ENCODE assay signal across 18 cellular contexts in genomic region chr4:183352546-183352945, GRCh38. TPM values are rescaled to one million over a fixed set of nuclear protein-coding genes. Genes with fewer than 3 reads are reported as not detected.
DNase-seq lines count a peak whose midpoint lies in the region; ATAC-seq and TF ChIP-seq lines count a peak whose summit lies in the region.
"Had no signal": no experiment of that assay in that cellular context is flagged by ENCODE, and none has a peak within 500 bp of the region (broad histone marks: within the 10 kb centered on the region; RNA-seq: fewer than 3 reads in every experiment).

No MANE protein-coding gene starts in this region.

- peak overlapping the region; percentile 42 for H3K27ac ChIP-seq in WERI-Rb-1
- H3K27ac ChIP-seq in osteoblast (ENCODE audit: low read depth, low read length) = no peak overlapping the region
- H3K27ac ChIP-seq: BLaER1 had no signal

- no peak for TF ChIP-seq CTCF in natural killer cell (IDR thresholded peaks at IDR 0.05)
- TF ChIP-seq CTCF in WERI-Rb-1 (IDR thresholded peaks at IDR 0.05; ENCODE audit: low read depth, low read length) = no peak
- no peak for TF ChIP-seq CTCF in osteoblast (IDR thresholded peaks at IDR 0.05; ENCODE audit: extremely low read depth, low read depth, low read length)

- H3K4me1 Mint-ChIP-seq in natural killer cell treated with Interleukin-12 subunit alpha and Interleukin-12 subunit beta and Interleukin-15 and Interleukin-18, amount 100 ng/mL, for 72 hours (ENCODE audit: low read depth in 2 of 2) = peaks cover 18 to 20% of the 10 kb centered on the region in 2 donors
- no peaks in the 10 kb centered on the region for H3K4me1 Mint-ChIP-seq in natural killer cell

- H3K9me3 ChIP-seq in WERI-Rb-1 (ENCODE audit: severe bottlenecking) (no peaks in the 10 kb centered on the region), osteoblast (ENCODE audit: low read depth, low read length) (no peaks in the 10 kb centered on the region)
- H3K9me3 ChIP-seq: BLaER1, Caco-2 had no signal

- H4K20me1 ChIP-seq in osteoblast (ENCODE audit: insufficient read depth, low read length) = no peaks in the 10 kb centered on the region
- H4K20me1 ChIP-seq: BLaER1 had no signal

- H3K79me2 ChIP-seq in osteoblast (ENCODE audit: insufficient read depth, low read length) = no peaks in the 10 kb centered on the region

- intact Hi-C loops in natural killer cell (cut with micrococcal nuclease) = no loop called here

- H3K36me3 Mint-ChIP-seq in natural killer cell treated with Interleukin-12 subunit alpha and Interleukin-12 subunit beta and Interleukin-15 and Interleukin-18, amount 100 ng/mL, for 72 hours = peaks cover 6% of the 10 kb centered on the region
- no peaks in the 10 kb centered on the region for H3K36me3 Mint-ChIP-seq in natural killer cell

- no peak overlapping the region for H3K4me3 Mint-ChIP-seq in natural killer cell treated with Interleukin-12 subunit alpha and Interleukin-12 subunit beta and Interleukin-15 and Interleukin-18, amount 100 ng/mL, for 72 hours
- H3K4me3 Mint-ChIP-seq in natural killer cell = no peak overlapping the region
- H3K4me3 Mint-ChIP-seq: CD8-positive, alpha-beta memory T cell had no signal

- no peak overlapping the region for H3K27ac Mint-ChIP-seq in natural killer cell treated with Interleukin-12 subunit alpha and Interleukin-12 subunit beta and Interleukin-15 and Interleukin-18, amount 100 ng/mL, for 72 hours
- H3K27ac Mint-ChIP-seq in natural killer cell = no peak overlapping the region
- H3K27ac Mint-ChIP-seq: CD8-positive, alpha-beta memory T cell had no signal

- H3K4me1 ChIP-seq in osteoblast (ENCODE audit: insufficient read depth, low read length) = peaks cover 29% of the 10 kb centered on the region
- H3K4me1 ChIP-seq: BLaER1 had no signal

- peak; percentile 8 for DNase-seq in natural killer cell treated with Interleukin-12 subunit alpha and Interleukin-12 subunit beta and Interleukin-15 and Interleukin-18, amount 100 ng/mL, for 72 hours (ENCODE audit: low spot score)
- DNase-seq in natural killer cell (no peak), WERI-Rb-1 (peak; percentile 56), mesenteric fat pad (ENCODE audit: low spot score) (peak; percentile 39), osteoblast (ENCODE audit: insufficient read length, low spot score, missing footprints) (no peak)
- no peak for DNase-seq in activated CD4-positive, alpha-beta T cell treated with anti-CD3 and anti-CD28 coated beads, Interleukin-2, amount 50 U/mL, for 1 hour
- DNase-seq in effector CD8-positive, alpha-beta T cell (lab: John Stamatoyannopoulos, UW) = no peak
- DNase-seq: 8988T; AML-193; CD8-positive, alpha-beta memory T cell; DMS53; GF-D8 had no signal

- H3K9me3 Mint-ChIP-seq in natural killer cell treated with Interleukin-12 subunit alpha and Interleukin-12 subunit beta and Interleukin-15 and Interleukin-18, amount 100 ng/mL, for 72 hours = peaks cover 3% of the 10 kb centered on the region
- no peaks in the 10 kb centered on the region for H3K9me3 Mint-ChIP-seq in natural killer cell

- no peaks in the 10 kb centered on the region for H3K36me3 ChIP-seq in WERI-Rb-1
- H3K36me3 ChIP-seq in osteoblast (ENCODE audit: insufficient read depth, low read length) = no peaks in the 10 kb centered on the region
- H3K36me3 ChIP-seq: BLaER1 had no signal

- H3K4me2 ChIP-seq in osteoblast (ENCODE audit: insufficient read depth, low read length) = no peak overlapping the region
- H3K4me2 ChIP-seq: BLaER1 had no signal

- no peak overlapping the region for H3K4me3 ChIP-seq in WERI-Rb-1 (ENCODE audit: low read depth, low read length)
- no peak overlapping the region for H3K4me3 ChIP-seq in osteoblast (ENCODE audit: insufficient read depth, low read length)
- H3K4me3 ChIP-seq: BLaER1 had no signal

- peaks cover 9 to 22% of the 10 kb centered on the region in 2 donors for H3K27me3 Mint-ChIP-seq in natural killer cell treated with Interleukin-12 subunit alpha and Interleukin-12 subunit beta and Interleukin-15 and Interleukin-18, amount 100 ng/mL, for 72 hours
- peaks cover 15 to 21% of the 10 kb centered on the region in 2 donors for H3K27me3 Mint-ChIP-seq in natural killer cell (ENCODE audit: low read depth in 2 of 2)

- no peak for ATAC-seq in natural killer cell treated with Interleukin-12 subunit alpha and Interleukin-12 subunit beta and Interleukin-15 and Interleukin-18, amount 100 ng/mL, for 72 hours
- ATAC-seq in natural killer cell = no peak
- no peak for ATAC-seq in HG02973 (IDR thresholded peaks at IDR 0.05; ENCODE audit: unreplicated experiment)
- ATAC-seq: HCT116 had no signal

- no peak overlapping the region for H2AFZ ChIP-seq in osteoblast (ENCODE audit: low read length)

- H3K27me3 ChIP-seq in WERI-Rb-1 (ENCODE audit: insufficient read depth, low read depth, severe bottlenecking) = no peaks in the 10 kb centered on the region
- H3K27me3 ChIP-seq in osteoblast (ENCODE audit: insufficient read depth, low read length) = no peaks in the 10 kb centered on the region
- H3K27me3 ChIP-seq: BLaER1 had no signal

RNA-seq across cellular contexts. Expression of gene CLDN24, which starts 30.3 kb away (rescaled TPM):
- total RNA-seq in natural killer cell treated with Interleukin-12 subunit alpha and Interleukin-12 subunit beta and Interleukin-15 and Interleukin-18, amount 100 ng/mL, for 72 hours = not detected
- total RNA-seq in natural killer cell = 1 to 10 TPM in 1 of 3 donors, not detected in 2; 1.3 TPM
- total RNA-seq in mesenteric fat pad = not detected
- not detected in 2 replicates for total RNA-seq in osteoblast
- total RNA-seq: Caco-2; CD8-positive, alpha-beta memory T cell; H4; HT-29 had no signal

RNA-seq across cellular contexts. Expression of gene CLDN22, which starts 32.5 kb away (rescaled TPM):
- not detected for total RNA-seq in natural killer cell treated with Interleukin-12 subunit alpha and Interleukin-12 subunit beta and Interleukin-15 and Interleukin-18, amount 100 ng/mL, for 72 hours
- under 1 TPM in 2 of 3 donors, not detected in 1; 0.25 to 0.60 TPM for total RNA-seq in natural killer cell
- not detected for total RNA-seq in mesenteric fat pad
- total RNA-seq in osteoblast = not detected in 2 replicates
- total RNA-seq: Caco-2; CD8-positive, alpha-beta memory T cell; H4; HT-29 had no signal

Comparison
In these comparisons a context has a peak if more than half of its experiments do, and no peak if none do; other contexts are left out.
1. DNase-seq: peak in natural killer cell treated with Interleukin-12 subunit alpha and Interleukin-12 subunit beta and Interleukin-15 and Interleukin-18, amount 100 ng/mL, for 72 hours (single experiment), WERI-Rb-1 (single experiment) and mesenteric fat pad (single experiment); none in natural killer cell (single experiment), activated CD4-positive, alpha-beta T cell treated with anti-CD3 and anti-CD28 coated beads, Interleukin-2, amount 50 U/mL, for 1 hour (single experiment), effector CD8-positive, alpha-beta T cell (single experiment) and osteoblast (single experiment).